Comparison of ENCODE assay signal across 24 cellular contexts in genomic region chr11:74479340-74480123, GRCh38. TPM values are rescaled to one million over a fixed set of nuclear protein-coding genes. Genes with fewer than 3 reads are reported as not detected.
"Had no signal": no experiment of that assay in that cellular context is flagged by ENCODE, and none has a peak within 500 bp of the region (broad histone marks: within the 10 kb centered on the region; RNA-seq: fewer than 3 reads in every experiment).

No MANE protein-coding gene starts in this region.

- H3K27me3 ChIP-seq: cardiac muscle cell, gastroesophageal sphincter, tibial artery had no signal

- H3K4me3 ChIP-seq: cardiac muscle cell, esophagus squamous epithelium, gastroesophageal sphincter, prostate gland, tibial artery had no signal

- FAIRE-seq: islet of Langerhans had no signal

- H3K27ac ChIP-seq: cardiac muscle cell, esophagus squamous epithelium, gastroesophageal sphincter, prostate gland, tibial artery had no signal

- H3K4me1 ChIP-seq: esophagus squamous epithelium, gastroesophageal sphincter, prostate gland, tibial artery had no signal

- ATAC-seq: activated CD4-positive, CD25-positive, alpha-beta regulatory T cell treated with anti-CD3 and anti-CD28 coated beads, Interleukin-2, amount 50 U/mL, for 24 hours; activated naive CD8-positive, alpha-beta T cell treated with anti-CD3 and anti-CD28 coated beads, Interleukin-2, amount 50 U/mL, for 24 hours; gastroesophageal sphincter; left ventricle myocardium superior; natural killer cell; stimulated activated effector memory CD8-positive, alpha-beta T cell treated with anti-CD3 and anti-CD28 coated beads, Interleukin-12 subunit alpha, Interleukin-12 subunit beta, amount 100 ng/mL, for 72 hours; stimulated activated naive CD8-positive, alpha-beta T cell treated with anti-CD3 and anti-CD28 coated beads, Interleukin-15, amount 100 ng/mL, for 72 hours had no signal

- H3K36me3 ChIP-seq: cardiac muscle cell, esophagus squamous epithelium, gastroesophageal sphincter, prostate gland, tibial artery had no signal

- H3K9me3 ChIP-seq: esophagus squamous epithelium, gastroesophageal sphincter, prostate gland, tibial artery had no signal

- DNase-seq: activated CD4-positive, alpha-beta memory T cell treated with anti-CD3 and anti-CD28 coated beads, Interleukin-2, amount 10 ng/mL, durations not matched to agents 7 days and 5 days; activated CD4-positive, alpha-beta T cell treated with anti-CD3 and anti-CD28 coated beads, Interleukin-2, amount 10 ng/mL, durations not matched to agents 24 days and 14 days; activated effector memory CD4-positive, alpha-beta T cell treated with anti-CD3 and anti-CD28 coated beads, Interleukin-2, amount 50 U/mL, for 16 hours; activated naive CD4-positive, alpha-beta T cell treated with anti-CD3 and anti-CD28 coated beads, Interleukin-2, amount 50 U/mL, for 16 hours; activated naive CD8-positive, alpha-beta T cell treated with anti-CD3 and anti-CD28 coated beads, Interleukin-2, amount 50 U/mL, for 24 hours; cortex of kidney; endodermal cell; esophagus squamous epithelium; head of caudate nucleus; hypothalamus; left ventricle myocardium superior; mammary epithelial cell; midbrain; natural killer cell; stimulated activated CD4-positive, alpha-beta T cell treated with anti-CD3 and anti-CD28 coated beads, Interleukin-12 subunit alpha, Interleukin-12 subunit beta, amount 100 ng/mL, for 4 hours; stimulated activated CD4-positive, alpha-beta T cell treated with anti-CD3 and anti-CD28 coated beads, Interleukin-1b, Interleukin-23, amount 100 ng/mL, for 48 hours; stimulated activated naive CD8-positive, alpha-beta T cell treated with anti-CD3 and anti-CD28 coated beads, Interleukin-15, amount 100 ng/mL, for 72 hours; tibial artery had no signal

RNA-seq across cellular contexts. Expression of gene KCNE3, which starts 12.2 kb away (rescaled TPM):
- total RNA-seq: activated CD4-positive, alpha-beta memory T cell treated with anti-CD3 and anti-CD28 coated beads, Interleukin-2, amount 10 ng/mL, durations not matched to agents 7 days and 5 days; activated CD4-positive, alpha-beta T cell treated with anti-CD3 and anti-CD28 coated beads, Interleukin-2, amount 10 ng/mL, durations not matched to agents 24 days and 14 days had no signal
- polyA plus RNA-seq: mammary epithelial cell had no signal
